Comparison of ENCODE assay signal across 14 cellular contexts in the genomic region with DNA sequence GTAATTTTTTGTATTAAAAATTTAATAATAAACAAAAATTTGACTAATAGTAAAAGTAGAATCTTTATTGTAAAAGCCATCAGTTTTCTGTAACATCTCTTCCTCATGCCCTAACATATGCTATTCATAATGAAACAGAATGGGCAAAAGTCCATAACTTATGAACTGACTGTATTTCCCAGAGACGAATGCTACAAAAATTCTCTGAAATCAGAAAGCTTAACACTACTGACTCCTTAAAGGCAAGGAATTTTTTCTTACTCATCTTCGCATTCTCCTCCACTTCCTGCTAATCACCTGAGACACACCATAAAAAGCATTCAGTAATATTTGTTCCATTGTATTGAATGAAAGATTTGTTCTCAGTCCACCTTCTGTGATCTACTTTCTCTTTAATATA. TPM values are rescaled to one million over a fixed set of nuclear protein-coding genes. Genes with fewer than 3 reads are reported as not detected.
DNase-seq lines count a peak whose midpoint lies in the region; ATAC-seq, FAIRE-seq and TF ChIP-seq lines count a peak whose summit lies in the region.
"Had no signal": no experiment of that assay in that cellular context is flagged by ENCODE, and none has a peak within 500 bp of the region (broad histone marks: within the 10 kb centered on the region; RNA-seq: fewer than 3 reads in every experiment).

No MANE protein-coding gene starts in this region.

- no peaks in the 10 kb centered on the region for H3K36me3 ChIP-seq in mucosa of descending colon (ENCODE audit: low read depth)
- H3K36me3 ChIP-seq: cardiac muscle cell had no signal

- intact Hi-C loops in mucosa of descending colon (cut with DNase I, micrococcal nuclease) (no loop called here), head of caudate nucleus (cut with DNase I) (no loop called here)

- no peaks in the 10 kb centered on the region for H3K4me1 ChIP-seq in mucosa of descending colon (ENCODE audit: low read depth)

- H3K9me3 ChIP-seq in mucosa of descending colon, result no peaks in the 10 kb centered on the region

- ATAC-seq in HG03571 (IDR thresholded peaks at IDR 0.05; ENCODE audit: unreplicated experiment), result no peak
- no peak for ATAC-seq in mucosa of descending colon
- ATAC-seq: activated naive CD4-positive, alpha-beta T cell treated with anti-CD3 and anti-CD28 coated beads, Interleukin-2, amount 50 U/mL, for 72 hours had no signal

- H3K4me3 ChIP-seq in GM12865 (ENCODE audit: low read depth, low read length) (no peak overlapping the region), fibroblast of mammary gland (ENCODE audit: control insufficient read depth, low read depth, low read length) (no peak overlapping the region), mucosa of descending colon (no peak overlapping the region)
- H3K4me3 ChIP-seq: cardiac muscle cell, PC-9 had no signal

- TF ChIP-seq CTCF in GM12865 (IDR thresholded peaks at IDR 0.05; ENCODE audit: insufficient read depth, low read depth, low read length, missing control alignments) (no peak), fibroblast of mammary gland (conservative IDR thresholded peaks at IDR 0.05; ENCODE audit: control insufficient read depth, insufficient read depth, low read depth, low read length) (no peak), mucosa of descending colon (IDR thresholded peaks at IDR 0.05) (no peak)

- peak; percentile 9 for DNase-seq in AG08395 (ENCODE audit: low spot score)
- peak; percentile 1 for DNase-seq in GM12865 (ENCODE audit: low read depth)
- DNase-seq in RCC 7860 (ENCODE audit: low spot score), result peak; percentile 16
- peak; percentile 38 for DNase-seq in fibroblast of mammary gland (ENCODE audit: low read depth)
- DNase-seq in mucosa of descending colon, result no peak
- no peak for DNase-seq in head of caudate nucleus
- DNase-seq in stimulated activated CD4-positive, alpha-beta T cell treated with anti-CD3 and anti-CD28 coated beads, Interleukin-15, amount 100 ng/mL, for 24 hours, result no peak
- DNase-seq: NCI-H2029 treated with DMSO at 0.1 percent for 48 hours; NCI-H526 treated with DMSO at 0.1 percent for 48 hours; PC-9; stimulated activated CD4-positive, alpha-beta T cell treated with anti-CD3 and anti-CD28 coated beads, Interleukin-4, amount 100 ng/mL, for 24 hours had no signal

- FAIRE-seq in RCC 7860 (lab: Jason Lieb, UNC), result no peak

RNA-seq across cellular contexts. Expression of gene MON2, which starts 17.6 kb away (rescaled TPM):
- total RNA-seq in mucosa of descending colon, result 10 to 100 TPM; 54.3 to 77.8 (median 55.4) TPM

Comparison
In these comparisons a context has a peak if more than half of its experiments do, and no peak if none do; other contexts are left out.
1. DNase-seq: peak in AG08395 (single experiment), GM12865 (single experiment), RCC 7860 (single experiment) and fibroblast of mammary gland (single experiment); none in mucosa of descending colon (0 of 3), head of caudate nucleus (0 of 42) and stimulated activated CD4-positive, alpha-beta T cell treated with anti-CD3 and anti-CD28 coated beads, Interleukin-15, amount 100 ng/mL, for 24 hours (single experiment).